In the genomic region with DNA sequence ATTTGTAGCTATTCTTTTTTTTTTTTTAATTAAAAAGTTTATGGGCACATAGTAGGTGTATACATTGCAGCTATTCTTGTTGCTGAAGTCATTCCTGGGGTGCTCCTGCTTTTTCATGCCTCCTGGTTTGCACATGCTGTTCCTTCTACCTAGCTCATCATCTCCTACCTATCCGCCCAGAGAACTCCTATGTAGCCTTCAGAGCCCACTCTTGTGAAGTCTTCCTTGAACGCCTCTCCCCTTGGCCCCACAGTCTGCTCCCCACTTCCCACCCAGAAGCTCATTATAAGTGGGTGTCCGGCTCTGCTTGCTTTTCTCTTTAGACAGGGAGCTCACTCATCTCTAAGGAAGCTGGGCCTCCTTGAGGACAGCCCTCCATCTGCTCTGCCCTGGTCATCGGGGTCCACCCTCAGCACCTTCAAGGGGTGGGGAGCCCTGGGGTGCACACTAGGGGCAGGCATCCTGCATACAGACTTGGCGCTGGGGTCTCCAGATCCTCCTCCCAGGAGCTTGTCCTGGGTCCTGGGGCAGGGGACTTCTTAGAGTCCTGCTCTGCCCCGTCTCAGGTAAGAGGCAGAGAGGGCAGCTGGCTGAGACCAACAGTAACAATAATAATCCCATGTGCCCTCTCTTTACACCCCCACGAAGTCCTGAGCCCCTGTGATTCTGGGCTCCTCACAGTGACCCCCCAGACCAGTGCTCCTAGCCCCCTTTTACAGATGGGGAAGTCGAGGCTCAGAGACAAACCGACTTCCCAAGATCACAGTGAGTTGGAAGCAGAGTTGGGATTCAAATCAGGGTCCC, we compare ENCODE assay signal across 19 cellular contexts. TPM values are rescaled to one million over a fixed set of nuclear protein-coding genes. Genes with fewer than 3 reads are reported as not detected.
DNase-seq lines count a peak whose midpoint lies in the region; ATAC-seq and TF ChIP-seq lines count a peak whose summit lies in the region.
"Had no signal": no experiment of that assay in that cellular context is flagged by ENCODE, and none has a peak within 500 bp of the region (broad histone marks: within the 10 kb centered on the region; RNA-seq: fewer than 3 reads in every experiment).

No MANE protein-coding gene starts in this region.

- peak; percentile 27 for DNase-seq in CD14-positive monocyte (ENCODE audit: low spot score)
- DNase-seq in CD8-positive, alpha-beta memory T cell = peak in 1 of 5 donors; percentile 27
- DNase-seq in endodermal cell = peak; percentile 42
- DNase-seq in neuronal stem cell (ENCODE audit: low spot score) = no peak
- DNase-seq in breast epithelium (ENCODE audit: low spot score in 2 of 2) = no peak
- DNase-seq in activated CD8-positive, alpha-beta T cell treated with anti-CD3 and anti-CD28 coated beads, Interleukin-2, amount 10 ng/mL, durations not matched to agents 7 days and 5 days = no peak
- DNase-seq: COR-L47; DMS 273 treated with DMSO at 0.1 percent for 48 hours; DND-41; MM.1S; NCI-H146; NCI-H2029 treated with DMSO at 0.1 percent for 48 hours; NCI-H2171; NCI-H446; NK-92 treated with Interleukin-12 subunit alpha and Interleukin-12 subunit beta, amount 100 ng/mL, for 24 hours had no signal

- H2BK120ac ChIP-seq in neuronal stem cell (ENCODE audit: low read depth, low read length) = no peak overlapping the region

- no peak overlapping the region for H3K4me3 Mint-ChIP-seq in CD14-positive monocyte
- H3K4me3 Mint-ChIP-seq in CD8-positive, alpha-beta memory T cell = peak overlapping the region in 2 of 7 donors; percentile 11 to 23
- no peak overlapping the region for H3K4me3 Mint-ChIP-seq in endodermal cell
- H3K4me3 Mint-ChIP-seq in activated CD8-positive, alpha-beta T cell treated with anti-CD3 and anti-CD28 coated beads, Interleukin-2, amount 10 ng/mL, durations not matched to agents 7 days and 5 days = no peak overlapping the region

- intact Hi-C loops in CD14-positive monocyte (cut with micrococcal nuclease) (loop anchor here (5.0 to 10.0 kb wide), 3 partner anchors 36 to 279 kb away; partner anchors contain the start of genes ALDH3A2 (in 2 of the 2) and RNF112 (in 1 of the 2)), breast epithelium (cut with DNase I; ENCODE audit: low total_unique reads) (loop anchor here (10.0 kb wide), 1 partner anchor 289 kb away; no protein-coding TSS in a partner anchor)

- H3K14ac ChIP-seq in neuronal stem cell (ENCODE audit: low read length) = no peak overlapping the region

- H2BK15ac ChIP-seq in neuronal stem cell (ENCODE audit: low read length) = no peak overlapping the region

- H3K27ac Mint-ChIP-seq in CD14-positive monocyte (peak overlapping the region in 4 of 7 donors; percentile 55 to 82 (median 72)), endodermal cell (no peak overlapping the region)
- peak overlapping the region in 5 of 8 donors; percentile 20 to 72 (median 38) for H3K27ac Mint-ChIP-seq in CD8-positive, alpha-beta memory T cell
- no peak overlapping the region for H3K27ac Mint-ChIP-seq in activated CD8-positive, alpha-beta T cell treated with anti-CD3 and anti-CD28 coated beads, Interleukin-2, amount 10 ng/mL, durations not matched to agents 7 days and 5 days

- no peak overlapping the region for H4K91ac ChIP-seq in neuronal stem cell (ENCODE audit: low read depth, low read length, poor library complexity)

- POLR2A ChIA-PET in CD8-positive, alpha-beta memory T cell (lab: Charles Lee) = no interaction called here
- POLR2A ChIA-PET in activated CD8-positive, alpha-beta T cell treated with anti-CD3 and anti-CD28 coated beads, Interleukin-2, amount 10 ng/mL, durations not matched to agents 7 days and 5 days (lab: Charles Lee) = interaction anchor here (0.9 kb wide), 1 partner anchor 81 kb away, joined by 3 read pairs; no protein-coding TSS in a partner anchor

- peak overlapping the region; percentile 56 for H3K4ac ChIP-seq in neuronal stem cell (ENCODE audit: low read length)

- H3K9me3 ChIP-seq in CD8-positive, alpha-beta memory T cell (ENCODE audit: low read length) = no peaks in the 10 kb centered on the region
- H3K9me3 ChIP-seq in endodermal cell (ENCODE audit: control insufficient read depth, low read length) (no peaks in the 10 kb centered on the region), neuronal stem cell (replicated peaks in 1 of 2; ENCODE audit: control insufficient read depth in 2 of 2, insufficient read depth in 1 of 2, low read depth in 1 of 2, low read length in 2 of 2) (no peaks in the 10 kb centered on the region), breast epithelium (no peaks in the 10 kb centered on the region)

- no peak overlapping the region for H2AK5ac ChIP-seq in neuronal stem cell (ENCODE audit: low read depth, low read length)

- no peak for ATAC-seq in GM21515 (IDR thresholded peaks at IDR 0.05; ENCODE audit: unreplicated experiment)
- ATAC-seq in activated CD8-positive, alpha-beta T cell treated with anti-CD3 and anti-CD28 coated beads, Interleukin-2, amount 10 ng/mL, durations not matched to agents 7 days and 5 days = no peak

- H3K79me1 ChIP-seq in neuronal stem cell (ENCODE audit: low read depth, low read length) = no peaks in the 10 kb centered on the region

- H3K4me1 Mint-ChIP-seq in CD14-positive monocyte (peaks cover 47% of the 10 kb centered on the region), endodermal cell (peaks cover 21% of the 10 kb centered on the region)
- H3K4me1 Mint-ChIP-seq in CD8-positive, alpha-beta memory T cell = peaks cover 37 to 44% (median 38%) of the 10 kb centered on the region in 3 donors
- H3K4me1 Mint-ChIP-seq in activated CD8-positive, alpha-beta T cell treated with anti-CD3 and anti-CD28 coated beads, Interleukin-2, amount 10 ng/mL, durations not matched to agents 7 days and 5 days (ENCODE audit: low read depth) = peaks cover 38% of the 10 kb centered on the region

- no peak overlapping the region for H4K8ac ChIP-seq in neuronal stem cell (ENCODE audit: low read depth, low read length)

- CTCF ChIA-PET in CD8-positive, alpha-beta memory T cell (lab: Charles Lee) = interaction anchor here (0.7 to 8.0 kb wide), 4 partner anchors 11 to 400 kb away, joined by 3 to 152 read pairs (median 64); partner anchors contain the start of gene MAPK7
- CTCF ChIA-PET in activated CD8-positive, alpha-beta T cell treated with anti-CD3 and anti-CD28 coated beads, Interleukin-2, amount 10 ng/mL, durations not matched to agents 7 days and 5 days (lab: Charles Lee) = interaction anchor here (0.6 to 5.9 kb wide), 4 partner anchors 11 to 143 kb away, joined by 3 to 86 read pairs (median 4); partner anchors contain the start of gene MAPK7

- H3K4me2 ChIP-seq in neuronal stem cell (ENCODE audit: insufficient read depth, low read length, poor library complexity, severe bottlenecking) = no peak overlapping the region

- 87 to 89% methylated on average over 8 to 9 of the region's 9 CpGs for WGBS in endodermal cell (ENCODE audit: insufficient coverage in 1 of 2, insufficient read length in 1 of 2), 2 experiments
- no CpG with 5 or more reads among the region's 9 CpGs for WGBS in neuronal stem cell (ENCODE audit: extremely low coverage in 2 of 2, insufficient read length in 2 of 2, insufficient replicate concordance in 1 of 2), 2 donors

- H3K36me3 ChIP-seq in CD8-positive, alpha-beta memory T cell (ENCODE audit: insufficient read depth, low read length) = no peaks in the 10 kb centered on the region
- no peaks in the 10 kb centered on the region for H3K36me3 ChIP-seq in endodermal cell (ENCODE audit: control insufficient read depth, insufficient read depth, low read length)
- H3K36me3 ChIP-seq in neuronal stem cell (replicated peaks in 1 of 2; ENCODE audit: control insufficient read depth in 2 of 2, insufficient read depth in 2 of 2, low read length in 2 of 2) = no peaks in the 10 kb centered on the region
- H3K36me3 ChIP-seq in breast epithelium = no peaks in the 10 kb centered on the region

- no peak overlapping the region for H3K4me3 ChIP-seq in CD8-positive, alpha-beta memory T cell (ENCODE audit: low read length)
- no peak overlapping the region for H3K4me3 ChIP-seq in endodermal cell (ENCODE audit: low read length)
- H3K4me3 ChIP-seq in neuronal stem cell (ENCODE audit: low read length in 2 of 2) = no peak overlapping the region
- H3K4me3 ChIP-seq in breast epithelium = no peak overlapping the region

- TF ChIP-seq CTCF in CD14-positive monocyte (IDR thresholded peaks at IDR 0.05) = no peak
- TF ChIP-seq CTCF in endodermal cell (conservative IDR thresholded peaks at IDR 0.05) = no peak
- TF ChIP-seq CTCF in breast epithelium (IDR thresholded peaks at IDR 0.05) = no peak

- H3K9me3 Mint-ChIP-seq in CD14-positive monocyte (no peaks in the 10 kb centered on the region), endodermal cell (no peaks in the 10 kb centered on the region)
- H3K9me3 Mint-ChIP-seq in CD8-positive, alpha-beta memory T cell = no peaks in the 10 kb centered on the region
- H3K9me3 Mint-ChIP-seq in activated CD8-positive, alpha-beta T cell treated with anti-CD3 and anti-CD28 coated beads, Interleukin-2, amount 10 ng/mL, durations not matched to agents 7 days and 5 days (ENCODE audit: insufficient read depth) = no peaks in the 10 kb centered on the region

- H2AFZ ChIP-seq in neuronal stem cell (ENCODE audit: low read length) = no peak overlapping the region

- H3K4me1 ChIP-seq in CD8-positive, alpha-beta memory T cell (ENCODE audit: insufficient read depth, low read length) = peaks cover 29% of the 10 kb centered on the region
- H3K4me1 ChIP-seq in endodermal cell (ENCODE audit: control insufficient read depth, insufficient read depth, low read length) (peaks cover 3% of the 10 kb centered on the region), neuronal stem cell (ENCODE audit: control insufficient read depth in 2 of 2, insufficient read depth in 1 of 2, low read depth in 1 of 2, low read length in 2 of 2) (peaks cover 0 to 7% of the 10 kb centered on the region in 2 donors), breast epithelium (peaks cover 0 to 10% of the 10 kb centered on the region in 2 donors)

- H3K36me3 Mint-ChIP-seq in CD14-positive monocyte = peaks cover 0 to 9% of the 10 kb centered on the region in 2 donors
- H3K36me3 Mint-ChIP-seq in CD8-positive, alpha-beta memory T cell = peaks cover 0 to 2% (median 0%) of the 10 kb centered on the region in 3 donors
- peaks cover 7% of the 10 kb centered on the region for H3K36me3 Mint-ChIP-seq in endodermal cell (ENCODE audit: low read depth)
- H3K36me3 Mint-ChIP-seq in activated CD8-positive, alpha-beta T cell treated with anti-CD3 and anti-CD28 coated beads, Interleukin-2, amount 10 ng/mL, durations not matched to agents 7 days and 5 days (ENCODE audit: low read depth) = no peaks in the 10 kb centered on the region

- no peaks in the 10 kb centered on the region for H3K27me3 ChIP-seq in CD8-positive, alpha-beta memory T cell (ENCODE audit: insufficient read depth, low read length, poor library complexity, severe bottlenecking)
- H3K27me3 ChIP-seq in endodermal cell (ENCODE audit: control insufficient read depth, insufficient read depth, low read length, poor library complexity, severe bottlenecking) = no peaks in the 10 kb centered on the region
- H3K27me3 ChIP-seq in neuronal stem cell (ENCODE audit: control insufficient read depth in 3 of 3, insufficient read depth in 3 of 3, low read depth in 1 of 3, low read length in 3 of 3) = no peaks in the 10 kb centered on the region
- H3K27me3 ChIP-seq in breast epithelium = no peaks in the 10 kb centered on the region

- no peak for TF ChIP-seq POLR2A in breast epithelium (IDR thresholded peaks at IDR 0.05)

- H2BK12ac ChIP-seq in neuronal stem cell (ENCODE audit: low read length) = no peak overlapping the region

- H3K27ac ChIP-seq in CD8-positive, alpha-beta memory T cell (ENCODE audit: low read depth, low read length) = no peak overlapping the region
- H3K27ac ChIP-seq in endodermal cell (ENCODE audit: low read depth, low read length) (no peak overlapping the region), neuronal stem cell (replicated peaks; ENCODE audit: low read length) (no peak overlapping the region), breast epithelium (no peak overlapping the region)
- H3K27ac ChIP-seq: C4-2B had no signal

- no peak overlapping the region for H3K9ac ChIP-seq in endodermal cell (ENCODE audit: extremely low read depth, low read length, poor library complexity, severe bottlenecking)
- H3K9ac ChIP-seq in neuronal stem cell (ENCODE audit: low read depth, low read length, poor library complexity) = no peak overlapping the region

- H3K18ac ChIP-seq in neuronal stem cell (ENCODE audit: low read length) = no peak overlapping the region

- H3K23ac ChIP-seq in neuronal stem cell (ENCODE audit: low read depth, low read length, poor library complexity) = no peak overlapping the region

- H2BK5ac ChIP-seq in neuronal stem cell (ENCODE audit: low read length) = no peak overlapping the region

- peaks cover 12 to 41% (median 41%) of the 10 kb centered on the region in 3 donors for H3K27me3 Mint-ChIP-seq in CD14-positive monocyte (ENCODE audit: low read depth in 3 of 3)
- peaks cover 0 to 2% of the 10 kb centered on the region in 2 donors for H3K27me3 Mint-ChIP-seq in CD8-positive, alpha-beta memory T cell
- no peaks in the 10 kb centered on the region for H3K27me3 Mint-ChIP-seq in endodermal cell (ENCODE audit: insufficient read depth)
- peaks cover 20% of the 10 kb centered on the region for H3K27me3 Mint-ChIP-seq in activated CD8-positive, alpha-beta T cell treated with anti-CD3 and anti-CD28 coated beads, Interleukin-2, amount 10 ng/mL, durations not matched to agents 7 days and 5 days (ENCODE audit: low read depth)

RNA-seq across cellular contexts. Expression of gene B9D1, which starts 3.5 kb away (rescaled TPM):
- not detected for polyA plus RNA-seq in CD14-positive monocyte
- 1 to 10 TPM; 4.8 to 6.8 TPM for total RNA-seq in CD8-positive, alpha-beta memory T cell
- polyA plus RNA-seq in CD8-positive, alpha-beta memory T cell = 0.67 TPM
- total RNA-seq in endodermal cell (10 to 100 TPM; 37.7 to 42.8 TPM), breast epithelium (10 to 100 TPM; 14.4 to 29.2 (median 28.4) TPM)
- 28.5 TPM for polyA plus RNA-seq in endodermal cell (2013, experiment 1 of 2)
- 25.0 TPM for polyA plus RNA-seq in endodermal cell (2013, experiment 2 of 2)
- polyA plus RNA-seq in neuronal stem cell (2013, experiment 1 of 2) = 22.2 TPM
- polyA plus RNA-seq in neuronal stem cell (2013, experiment 2 of 2) = 23.4 TPM
- total RNA-seq in activated CD8-positive, alpha-beta T cell treated with anti-CD3 and anti-CD28 coated beads, Interleukin-2, amount 10 ng/mL, durations not matched to agents 7 days and 5 days = 1 to 10 TPM; 1.1 TPM

RNA-seq across cellular contexts. Expression of gene MAPK7, which starts 12.3 kb away (rescaled TPM):
- polyA plus RNA-seq in CD14-positive monocyte = 1 to 10 TPM; 9.3 to 10.0 TPM
- 10 to 100 TPM; 15.1 to 19.8 TPM for total RNA-seq in CD8-positive, alpha-beta memory T cell
- polyA plus RNA-seq in CD8-positive, alpha-beta memory T cell = 11.2 TPM
- total RNA-seq in endodermal cell (10 to 100 TPM; 33.3 to 53.4 TPM), breast epithelium (10 to 100 TPM; 21.4 to 39.0 (median 22.7) TPM)
- 29.3 TPM for polyA plus RNA-seq in endodermal cell (2013, experiment 1 of 2)
- 25.5 TPM for polyA plus RNA-seq in endodermal cell (2013, experiment 2 of 2)
- 21.1 TPM for polyA plus RNA-seq in neuronal stem cell (2013, experiment 1 of 2)
- polyA plus RNA-seq in neuronal stem cell (2013, experiment 2 of 2) = 21.3 TPM
- total RNA-seq in activated CD8-positive, alpha-beta T cell treated with anti-CD3 and anti-CD28 coated beads, Interleukin-2, amount 10 ng/mL, durations not matched to agents 7 days and 5 days = 10 to 100 TPM; 31.5 to 33.5 TPM

RNA-seq across cellular contexts. Expression of gene MFAP4, which starts 21.0 kb away (rescaled TPM):
- under 1 TPM; 0.12 to 0.73 TPM for polyA plus RNA-seq in CD14-positive monocyte
- total RNA-seq in CD8-positive, alpha-beta memory T cell = not detected
- polyA plus RNA-seq in CD8-positive, alpha-beta memory T cell = not detected
- 10 to 100 TPM; 11.1 to 36.8 TPM for total RNA-seq in endodermal cell
- polyA plus RNA-seq in endodermal cell (2013, experiment 1 of 2) = 20.4 TPM
- 18.1 TPM for polyA plus RNA-seq in endodermal cell (2013, experiment 2 of 2)
- 0.18 TPM for polyA plus RNA-seq in neuronal stem cell (2013, experiment 1 of 2)
- 0.07 TPM for polyA plus RNA-seq in neuronal stem cell (2013, experiment 2 of 2)
- total RNA-seq in breast epithelium = 100 to 1,000 TPM in 2 of 3 donors, 10 to 100 TPM in 1; 45.5 to 186 (median 116) TPM
- total RNA-seq in activated CD8-positive, alpha-beta T cell treated with anti-CD3 and anti-CD28 coated beads, Interleukin-2, amount 10 ng/mL, durations not matched to agents 7 days and 5 days = not detected
- total RNA-seq: G401 had no signal

RNA-seq across cellular contexts. Expression of gene RNF112, which starts 45.0 kb away (rescaled TPM):
- not detected for polyA plus RNA-seq in CD14-positive monocyte
- total RNA-seq in CD8-positive, alpha-beta memory T cell = under 1 TPM; 0.18 to 0.22 TPM
- polyA plus RNA-seq in CD8-positive, alpha-beta memory T cell = not detected
- 1 to 10 TPM; 1.1 to 1.9 TPM for total RNA-seq in endodermal cell
- 1.4 TPM for polyA plus RNA-seq in endodermal cell (2013, experiment 1 of 2)
- 1.1 TPM for polyA plus RNA-seq in endodermal cell (2013, experiment 2 of 2)
- 1.4 TPM for polyA plus RNA-seq in neuronal stem cell (2013, experiment 1 of 2)
- 1.1 TPM for polyA plus RNA-seq in neuronal stem cell (2013, experiment 2 of 2)
- total RNA-seq in breast epithelium = 1 to 10 TPM in 2 of 3 donors, under 1 TPM in 1; 0.96 to 2.9 (median 2.3) TPM
- under 1 TPM in 1 of 2 experiments, not detected in 1; 0.34 TPM for total RNA-seq in activated CD8-positive, alpha-beta T cell treated with anti-CD3 and anti-CD28 coated beads, Interleukin-2, amount 10 ng/mL, durations not matched to agents 7 days and 5 days
- total RNA-seq: G401, LHCN-M2 had no signal

Comparison
In these comparisons a context has a peak if more than half of its experiments do, and no peak if none do; other contexts are left out.
1. DNase-seq: peak in CD14-positive monocyte (single experiment) and endodermal cell (single experiment); none in neuronal stem cell (single experiment), breast epithelium (0 of 2) and activated CD8-positive, alpha-beta T cell treated with anti-CD3 and anti-CD28 coated beads, Interleukin-2, amount 10 ng/mL, durations not matched to agents 7 days and 5 days (single experiment).
2. H3K27ac Mint-ChIP-seq: peak in CD14-positive monocyte (4 of 7) and CD8-positive, alpha-beta memory T cell (5 of 8); none in endodermal cell (single experiment) and activated CD8-positive, alpha-beta T cell treated with anti-CD3 and anti-CD28 coated beads, Interleukin-2, amount 10 ng/mL, durations not matched to agents 7 days and 5 days (single experiment).
3. RNA of gene MFAP4, which starts 21.0 kb away (total RNA-seq): 45.5 to 186 TPM in breast epithelium and 11.1 to 36.8 TPM in endodermal cell; not detected in CD8-positive, alpha-beta memory T cell and not detected in activated CD8-positive, alpha-beta T cell treated with anti-CD3 and anti-CD28 coated beads, Interleukin-2, amount 10 ng/mL, durations not matched to agents 7 days and 5 days; every median in the first group is over 10 times any median in the second.